In genomic region chr18:11823545-11823944, GRCh38 we compare ENCODE assay signal across 1 cellular context.
TF ChIP-seq lines count a peak whose summit lies in the region.

No MANE protein-coding gene starts in this region.

TF ChIP-seq in K562, 482 proteins besides CTCF, POLR2A, EP300 and RAD21 (continued from another document and continues in another):
- TF ChIP-seq, protein P1, sequence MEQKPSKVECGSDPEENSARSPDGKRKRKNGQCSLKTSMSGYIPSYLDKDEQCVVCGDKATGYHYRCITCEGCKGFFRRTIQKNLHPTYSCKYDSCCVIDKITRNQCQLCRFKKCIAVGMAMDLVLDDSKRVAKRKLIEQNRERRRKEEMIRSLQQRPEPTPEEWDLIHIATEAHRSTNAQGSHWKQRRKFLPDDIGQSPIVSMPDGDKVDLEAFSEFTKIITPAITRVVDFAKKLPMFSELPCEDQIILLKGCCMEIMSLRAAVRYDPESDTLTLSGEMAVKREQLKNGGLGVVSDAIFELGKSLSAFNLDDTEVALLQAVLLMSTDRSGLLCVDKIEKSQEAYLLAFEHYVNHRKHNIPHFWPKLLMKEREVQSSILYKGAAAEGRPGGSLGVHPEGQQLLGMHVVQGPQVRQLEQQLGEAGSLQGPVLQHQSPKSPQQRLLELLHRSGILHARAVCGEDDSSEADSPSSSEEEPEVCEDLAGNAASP (IDR thresholded peaks at IDR 0.05) = no peak
- TF ChIP-seq ZKSCAN8 (CRISPR knock-in tag; IDR thresholded peaks at IDR 0.05) = no peak
- no peak for TF ChIP-seq THRAP3 (IDR thresholded peaks at IDR 0.05; ENCODE audit: borderline replicate concordance)
- no peak for TF ChIP-seq MYBL2 (IDR thresholded peaks at IDR 0.05; ENCODE audit: low read depth)
- no peak for TF ChIP-seq MYBL2 (CRISPR knock-in tag; IDR thresholded peaks at IDR 0.05; ENCODE audit: borderline replicate concordance)
- TF ChIP-seq, protein P2, sequence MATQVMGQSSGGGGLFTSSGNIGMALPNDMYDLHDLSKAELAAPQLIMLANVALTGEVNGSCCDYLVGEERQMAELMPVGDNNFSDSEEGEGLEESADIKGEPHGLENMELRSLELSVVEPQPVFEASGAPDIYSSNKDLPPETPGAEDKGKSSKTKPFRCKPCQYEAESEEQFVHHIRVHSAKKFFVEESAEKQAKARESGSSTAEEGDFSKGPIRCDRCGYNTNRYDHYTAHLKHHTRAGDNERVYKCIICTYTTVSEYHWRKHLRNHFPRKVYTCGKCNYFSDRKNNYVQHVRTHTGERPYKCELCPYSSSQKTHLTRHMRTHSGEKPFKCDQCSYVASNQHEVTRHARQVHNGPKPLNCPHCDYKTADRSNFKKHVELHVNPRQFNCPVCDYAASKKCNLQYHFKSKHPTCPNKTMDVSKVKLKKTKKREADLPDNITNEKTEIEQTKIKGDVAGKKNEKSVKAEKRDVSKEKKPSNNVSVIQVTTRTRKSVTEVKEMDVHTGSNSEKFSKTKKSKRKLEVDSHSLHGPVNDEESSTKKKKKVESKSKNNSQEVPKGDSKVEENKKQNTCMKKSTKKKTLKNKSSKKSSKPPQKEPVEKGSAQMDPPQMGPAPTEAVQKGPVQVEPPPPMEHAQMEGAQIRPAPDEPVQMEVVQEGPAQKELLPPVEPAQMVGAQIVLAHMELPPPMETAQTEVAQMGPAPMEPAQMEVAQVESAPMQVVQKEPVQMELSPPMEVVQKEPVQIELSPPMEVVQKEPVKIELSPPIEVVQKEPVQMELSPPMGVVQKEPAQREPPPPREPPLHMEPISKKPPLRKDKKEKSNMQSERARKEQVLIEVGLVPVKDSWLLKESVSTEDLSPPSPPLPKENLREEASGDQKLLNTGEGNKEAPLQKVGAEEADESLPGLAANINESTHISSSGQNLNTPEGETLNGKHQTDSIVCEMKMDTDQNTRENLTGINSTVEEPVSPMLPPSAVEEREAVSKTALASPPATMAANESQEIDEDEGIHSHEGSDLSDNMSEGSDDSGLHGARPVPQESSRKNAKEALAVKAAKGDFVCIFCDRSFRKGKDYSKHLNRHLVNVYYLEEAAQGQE (CRISPR knock-in tag; IDR thresholded peaks at IDR 0.05; ENCODE audit: low read depth) = no peak
- TF ChIP-seq ZNF232 (CRISPR knock-in tag; IDR thresholded peaks at IDR 0.05) = no peak
- no peak for TF ChIP-seq STAT5B (CRISPR knock-in tag; IDR thresholded peaks at IDR 0.05)
- no peak for TF ChIP-seq ETS2 (tag; IDR thresholded peaks at IDR 0.05; ENCODE audit: borderline replicate concordance, poor library complexity, severe bottlenecking)
- 0 out of 2 replicates have a peak, but pooled peaks have one; percentile 17 for TF ChIP-seq CBFA2T3 (IDR thresholded peaks at IDR 0.05)
- TF ChIP-seq MAFG (tag; conservative IDR thresholded peaks at IDR 0.05) = no peak
- TF ChIP-seq ZSCAN29 (IDR thresholded peaks at IDR 0.05) = no peak
- TF ChIP-seq ZNF197 (CRISPR knock-in tag; IDR thresholded peaks at IDR 0.05; ENCODE audit: low read depth) = no peak
- no peak for TF ChIP-seq PCBP1 (IDR thresholded peaks at IDR 0.05; ENCODE audit: low read depth, low read length, poor library complexity, severe bottlenecking)
- no peak for TF ChIP-seq ATF1 (CRISPR knock-in tag; IDR thresholded peaks at IDR 0.05)
- no peak for TF ChIP-seq ATF1 (tag; IDR thresholded peaks at IDR 0.05)
- TF ChIP-seq, protein P3, sequence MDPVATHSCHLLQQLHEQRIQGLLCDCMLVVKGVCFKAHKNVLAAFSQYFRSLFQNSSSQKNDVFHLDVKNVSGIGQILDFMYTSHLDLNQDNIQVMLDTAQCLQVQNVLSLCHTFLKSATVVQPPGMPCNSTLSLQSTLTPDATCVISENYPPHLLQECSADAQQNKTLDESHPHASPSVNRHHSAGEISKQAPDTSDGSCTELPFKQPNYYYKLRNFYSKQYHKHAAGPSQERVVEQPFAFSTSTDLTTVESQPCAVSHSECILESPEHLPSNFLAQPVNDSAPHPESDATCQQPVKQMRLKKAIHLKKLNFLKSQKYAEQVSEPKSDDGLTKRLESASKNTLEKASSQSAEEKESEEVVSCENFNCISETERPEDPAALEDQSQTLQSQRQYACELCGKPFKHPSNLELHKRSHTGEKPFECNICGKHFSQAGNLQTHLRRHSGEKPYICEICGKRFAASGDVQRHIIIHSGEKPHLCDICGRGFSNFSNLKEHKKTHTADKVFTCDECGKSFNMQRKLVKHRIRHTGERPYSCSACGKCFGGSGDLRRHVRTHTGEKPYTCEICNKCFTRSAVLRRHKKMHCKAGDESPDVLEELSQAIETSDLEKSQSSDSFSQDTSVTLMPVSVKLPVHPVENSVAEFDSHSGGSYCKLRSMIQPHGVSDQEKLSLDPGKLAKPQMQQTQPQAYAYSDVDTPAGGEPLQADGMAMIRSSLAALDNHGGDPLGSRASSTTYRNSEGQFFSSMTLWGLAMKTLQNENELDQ (CRISPR knock-in tag; IDR thresholded peaks at IDR 0.05; ENCODE audit: borderline replicate concordance) = no peak
- TF ChIP-seq E2F5 (CRISPR knock-in tag; IDR thresholded peaks at IDR 0.05) = no peak
- TF ChIP-seq RBM34 (IDR thresholded peaks at IDR 0.05; ENCODE audit: borderline replicate concordance, insufficient read depth, low read length) = no peak
- no peak for TF ChIP-seq CTCFL (IDR thresholded peaks at IDR 0.05; ENCODE audit: borderline replicate concordance, insufficient read depth, low read depth, low read length, poor library complexity, severe bottlenecking)
- TF ChIP-seq FOSL1 (tag; conservative IDR thresholded peaks at IDR 0.05) = no peak
- TF ChIP-seq MEF2A (IDR thresholded peaks at IDR 0.05; ENCODE audit: control insufficient read depth, low read depth, low read length) = no peak
- TF ChIP-seq MYC (IDR thresholded peaks at IDR 0.05; ENCODE audit: low read depth, low read length) = no peak
- no peak for TF ChIP-seq MYC (CRISPR knock-in tag; IDR thresholded peaks at IDR 0.05; ENCODE audit: borderline replicate concordance, low read depth)
- no peak for TF ChIP-seq ZNF551 (CRISPR knock-in tag; IDR thresholded peaks at IDR 0.05)
- TF ChIP-seq, protein P4, sequence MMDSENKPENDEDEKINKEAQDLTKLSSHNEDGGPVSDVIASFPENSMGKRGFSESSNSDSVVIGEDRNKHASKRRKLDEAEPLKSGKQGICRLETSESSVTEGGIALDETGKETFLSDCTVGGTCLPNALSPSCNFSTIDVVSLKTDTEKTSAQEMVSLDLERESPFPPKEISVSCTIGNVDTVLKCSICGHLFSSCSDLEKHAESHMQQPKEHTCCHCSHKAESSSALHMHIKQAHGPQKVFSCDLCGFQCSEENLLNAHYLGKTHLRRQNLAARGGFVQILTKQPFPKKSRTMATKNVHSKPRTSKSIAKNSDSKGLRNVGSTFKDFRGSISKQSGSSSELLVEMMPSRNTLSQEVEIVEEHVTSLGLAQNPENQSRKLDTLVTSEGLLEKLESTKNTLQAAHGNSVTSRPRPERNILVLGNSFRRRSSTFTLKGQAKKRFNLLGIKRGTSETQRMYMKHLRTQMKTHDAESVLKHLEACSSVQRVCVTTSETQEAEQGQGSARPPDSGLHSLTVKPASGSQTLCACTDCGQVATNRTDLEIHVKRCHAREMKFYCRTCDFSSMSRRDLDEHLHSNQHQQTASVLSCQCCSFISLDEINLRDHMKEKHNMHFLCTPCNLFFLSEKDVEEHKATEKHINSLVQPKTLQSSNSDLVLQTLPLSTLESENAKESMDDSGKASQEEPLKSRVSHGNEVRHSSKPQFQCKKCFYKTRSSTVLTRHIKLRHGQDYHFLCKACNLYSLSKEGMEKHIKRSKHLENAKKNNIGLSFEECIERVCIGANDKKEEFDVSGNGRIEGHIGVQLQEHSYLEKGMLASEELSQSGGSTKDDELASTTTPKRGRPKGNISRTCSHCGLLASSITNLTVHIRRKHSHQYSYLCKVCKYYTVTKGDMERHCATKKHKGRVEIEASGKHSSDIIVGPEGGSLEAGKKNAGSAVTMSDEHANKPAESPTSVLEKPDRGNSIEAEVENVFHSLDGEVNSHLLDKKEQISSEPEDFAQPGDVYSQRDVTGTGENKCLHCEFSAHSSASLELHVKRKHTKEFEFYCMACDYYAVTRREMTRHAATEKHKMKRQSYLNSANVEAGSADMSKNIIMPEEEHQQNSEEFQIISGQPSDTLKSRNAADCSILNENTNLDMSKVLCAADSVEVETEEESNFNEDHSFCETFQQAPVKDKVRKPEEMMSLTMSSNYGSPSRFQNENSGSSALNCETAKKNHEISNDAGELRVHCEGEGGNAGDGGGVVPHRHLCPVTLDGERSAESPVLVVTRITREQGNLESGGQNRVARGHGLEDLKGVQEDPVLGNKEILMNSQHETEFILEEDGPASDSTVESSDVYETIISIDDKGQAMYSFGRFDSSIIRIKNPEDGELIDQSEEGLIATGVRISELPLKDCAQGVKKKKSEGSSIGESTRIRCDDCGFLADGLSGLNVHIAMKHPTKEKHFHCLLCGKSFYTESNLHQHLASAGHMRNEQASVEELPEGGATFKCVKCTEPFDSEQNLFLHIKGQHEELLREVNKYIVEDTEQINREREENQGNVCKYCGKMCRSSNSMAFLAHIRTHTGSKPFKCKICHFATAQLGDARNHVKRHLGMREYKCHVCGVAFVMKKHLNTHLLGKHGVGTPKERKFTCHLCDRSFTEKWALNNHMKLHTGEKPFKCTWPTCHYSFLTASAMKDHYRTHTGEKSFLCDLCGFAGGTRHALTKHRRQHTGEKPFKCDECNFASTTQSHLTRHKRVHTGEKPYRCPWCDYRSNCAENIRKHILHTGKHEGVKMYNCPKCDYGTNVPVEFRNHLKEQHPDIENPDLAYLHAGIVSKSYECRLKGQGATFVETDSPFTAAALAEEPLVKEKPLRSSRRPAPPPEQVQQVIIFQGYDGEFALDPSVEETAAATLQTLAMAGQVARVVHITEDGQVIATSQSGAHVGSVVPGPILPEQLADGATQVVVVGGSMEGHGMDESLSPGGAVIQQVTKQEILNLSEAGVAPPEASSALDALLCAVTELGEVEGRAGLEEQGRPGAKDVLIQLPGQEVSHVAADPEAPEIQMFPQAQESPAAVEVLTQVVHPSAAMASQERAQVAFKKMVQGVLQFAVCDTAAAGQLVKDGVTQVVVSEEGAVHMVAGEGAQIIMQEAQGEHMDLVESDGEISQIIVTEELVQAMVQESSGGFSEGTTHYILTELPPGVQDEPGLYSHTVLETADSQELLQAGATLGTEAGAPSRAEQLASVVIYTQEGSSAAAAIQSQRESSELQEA (IDR thresholded peaks at IDR 0.05; ENCODE audit: low read depth) = no peak
- TF ChIP-seq BDP1 (IDR thresholded peaks at IDR 0.05; ENCODE audit: insufficient read depth, insufficient read length) = no peak
- no peak for TF ChIP-seq SRF (CRISPR knock-in tag; IDR thresholded peaks at IDR 0.05)
- TF ChIP-seq GTF2F1 (IDR thresholded peaks at IDR 0.05; ENCODE audit: low read depth, low read length) = no peak
- TF ChIP-seq LEF1 (IDR thresholded peaks at IDR 0.05) = peak; percentile 83
- TF ChIP-seq RREB1 (CRISPR knock-in tag; IDR thresholded peaks at IDR 0.05) = no peak
- no peak for TF ChIP-seq MTA3 (IDR thresholded peaks at IDR 0.05; ENCODE audit: borderline replicate concordance)
- no peak for TF ChIP-seq RBBP5 (IDR thresholded peaks at IDR 0.05; ENCODE audit: borderline replicate concordance, insufficient read depth, low read length, poor library complexity, severe bottlenecking)
- TF ChIP-seq BRF1 (IDR thresholded peaks at IDR 0.05; ENCODE audit: borderline replicate concordance, extremely low read depth, insufficient read length) = no peak
